1 cellular context compared by ENCODE assay signal in the genomic region with DNA sequence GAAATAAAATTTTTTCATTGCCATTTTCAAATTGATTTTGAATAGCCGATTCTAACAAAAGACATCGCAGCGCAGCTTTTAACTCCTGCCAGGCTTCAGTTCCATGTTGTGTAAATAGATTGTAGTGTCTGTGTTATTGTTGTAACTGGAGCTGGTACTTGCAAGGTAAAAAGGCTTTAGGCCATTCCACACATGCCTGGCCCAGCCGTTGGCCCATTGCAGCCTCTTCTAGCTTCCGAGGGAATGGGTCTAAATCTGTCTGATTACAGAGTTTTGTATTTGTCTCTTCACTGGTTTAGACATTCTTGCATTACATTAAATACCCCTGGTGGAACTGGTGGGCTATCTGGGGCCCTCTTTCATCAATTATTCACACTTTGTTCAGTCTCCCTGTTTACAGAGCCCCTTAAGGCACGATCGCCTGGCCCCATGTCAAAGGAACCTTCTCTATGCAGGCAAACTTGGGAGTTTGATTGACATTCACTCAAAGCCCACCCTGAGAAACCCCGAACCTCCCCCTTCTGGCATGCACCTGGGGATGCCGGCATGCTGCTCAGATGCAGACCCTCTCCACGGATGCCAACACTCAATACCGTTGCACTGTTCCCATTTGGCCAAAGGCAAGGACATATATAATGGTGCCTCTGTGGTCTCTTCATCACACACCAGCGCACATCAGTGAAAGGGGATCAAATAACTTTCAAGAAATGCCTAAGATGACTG.
TF ChIP-seq lines count a peak whose summit lies in the region.

No MANE protein-coding gene starts in this region.

TF ChIP-seq in H1, 55 proteins besides CTCF, POLR2A, EP300 and RAD21 (continued from another document):
- no peak for TF ChIP-seq PHF8 (conservative IDR thresholded peaks at IDR 0.05; ENCODE audit: low read depth, low read length)
- no peak for TF ChIP-seq CBX5 (IDR thresholded peaks at IDR 0.05; ENCODE audit: low read depth, low read length)
- TF ChIP-seq RFX5 (IDR thresholded peaks at IDR 0.05; ENCODE audit: borderline replicate concordance, low read depth, low read length), result no peak
- TF ChIP-seq SIX5 (IDR thresholded peaks at IDR 0.05; ENCODE audit: low read depth, low read length), result no peak
- no peak for TF ChIP-seq TCF12 (IDR thresholded peaks at IDR 0.05; ENCODE audit: low read depth, low read length)
- no peak for TF ChIP-seq KDM1A (IDR thresholded peaks at IDR 0.05; ENCODE audit: borderline replicate concordance, low read length)
